1 cellular context compared by ENCODE assay signal in the genomic region with DNA sequence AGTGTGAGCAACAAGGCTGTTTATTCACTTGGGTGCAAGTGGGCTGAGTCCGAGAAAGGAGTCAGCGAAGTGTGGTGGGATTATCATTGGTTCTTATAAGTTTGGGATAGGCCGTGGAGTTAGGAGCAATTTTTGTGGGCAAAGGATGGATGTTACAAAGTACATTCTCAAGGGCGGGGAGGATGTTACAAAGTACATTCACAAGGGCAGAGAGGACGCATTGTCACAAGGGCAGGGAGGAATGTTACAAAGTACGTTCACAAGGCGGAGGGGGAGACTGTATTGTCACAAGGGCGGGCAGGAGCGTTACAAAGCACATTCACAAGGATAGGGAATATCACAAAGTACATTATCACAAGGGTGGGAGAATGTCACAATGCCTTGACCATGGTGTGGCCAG.
TF ChIP-seq lines count a peak whose summit lies in the region.

No MANE protein-coding gene starts in this region.

TF ChIP-seq in H1, 55 proteins besides CTCF, POLR2A, EP300 and RAD21:
- TF ChIP-seq NRF1 (IDR thresholded peaks at IDR 0.05; ENCODE audit: low read depth, low read length) (no peak), NANOG (IDR thresholded peaks at IDR 0.05; ENCODE audit: insufficient read depth, low read depth, low read length, poor library complexity, severe bottlenecking) (no peak), GTF2F1 (IDR thresholded peaks at IDR 0.05; ENCODE audit: borderline replicate concordance, low read depth, low read length) (no peak)
